ENCODE assay signal across 19 cellular contexts in genomic region chr15:47339800-47340575, GRCh38.
"Had no signal": no experiment of that assay in that cellular context is flagged by ENCODE, and none has a peak within 500 bp of the region (broad histone marks: within the 10 kb centered on the region; RNA-seq: fewer than 3 reads in every experiment).

No MANE protein-coding gene starts in this region.

- FAIRE-seq: astrocyte, kidney had no signal

- H3K27me3 Mint-ChIP-seq: activated naive CD4-positive, alpha-beta T cell treated with anti-CD3 and anti-CD28 coated beads, Interleukin-2, amount 50 U/mL, for 24 hours; effector memory CD8-positive, alpha-beta T cell; naive B cell; stimulated activated memory B cell treated with anti-CD40 and anti-IgM and Interleukin-4, amounts not matched to agents 10 μg/mL and 1 μg/mL and 100 μg/mL, for 72 hours had no signal

- H3K4me3 Mint-ChIP-seq: activated naive CD4-positive, alpha-beta T cell treated with anti-CD3 and anti-CD28 coated beads, Interleukin-2, amount 50 U/mL, for 24 hours; effector memory CD8-positive, alpha-beta T cell; naive B cell; neural progenitor cell; stimulated activated memory B cell treated with anti-CD40 and anti-IgM and Interleukin-4, amounts not matched to agents 10 μg/mL and 1 μg/mL and 100 μg/mL, for 72 hours; T-helper 1 cell treated with Interleukin-12 subunit alpha and Interleukin-12 subunit beta and Interleukin-4 antibody, amounts not matched to agents 30 μg/mL and 1 μg/mL, for 36 hours had no signal

- H3K36me3 Mint-ChIP-seq: activated naive CD4-positive, alpha-beta T cell treated with anti-CD3 and anti-CD28 coated beads, Interleukin-2, amount 50 U/mL, for 24 hours; naive B cell; neural progenitor cell; stimulated activated memory B cell treated with anti-CD40 and anti-IgM and Interleukin-4, amounts not matched to agents 10 μg/mL and 1 μg/mL and 100 μg/mL, for 72 hours had no signal

- H3K9me3 Mint-ChIP-seq: activated naive CD4-positive, alpha-beta T cell treated with anti-CD3 and anti-CD28 coated beads, Interleukin-2, amount 50 U/mL, for 24 hours; stimulated activated memory B cell treated with anti-CD40 and anti-IgM and Interleukin-4, amounts not matched to agents 10 μg/mL and 1 μg/mL and 100 μg/mL, for 72 hours had no signal

- H3K4me1 ChIP-seq: neural progenitor cell, prostate gland had no signal

- H3K4me1 Mint-ChIP-seq: activated naive CD4-positive, alpha-beta T cell treated with anti-CD3 and anti-CD28 coated beads, Interleukin-2, amount 50 U/mL, for 24 hours; naive B cell; neural progenitor cell; stimulated activated memory B cell treated with anti-CD40 and anti-IgM and Interleukin-4, amounts not matched to agents 10 μg/mL and 1 μg/mL and 100 μg/mL, for 72 hours had no signal

- H3K36me3 ChIP-seq: neural progenitor cell, prostate gland, thyroid gland had no signal

- H3K9ac ChIP-seq: neural progenitor cell had no signal

- H3K4me2 ChIP-seq: neural progenitor cell had no signal

- H3K27ac ChIP-seq: neural progenitor cell, prostate gland, VCaP had no signal

- H3K4me3 ChIP-seq: lung, neural progenitor cell, prostate gland, thyroid gland had no signal

- H2AFZ ChIP-seq: neural progenitor cell had no signal

- ATAC-seq: effector memory CD8-positive, alpha-beta T cell; left lobe of liver; sciatic nerve; stimulated activated memory B cell treated with anti-CD40 and anti-IgM and Interleukin-4, amounts not matched to agents 10 μg/mL and 1 μg/mL and 100 μg/mL, for 72 hours had no signal

- DNase-seq: activated CD4-positive, alpha-beta T cell treated with anti-CD3 and anti-CD28 coated beads for 1 hour; activated gamma-delta T cell; dermis blood vessel endothelial cell; effector memory CD8-positive, alpha-beta T cell; foreskin melanocyte; kidney; naive B cell; stimulated activated CD4-positive, alpha-beta T cell treated with anti-CD3 and anti-CD28 coated beads, Interleukin-4, amount 100 ng/mL, for 4 hours; thyroid gland had no signal

- H3K27me3 ChIP-seq: neural progenitor cell, thyroid gland had no signal

- H3K9me3 ChIP-seq: prostate gland, thyroid gland had no signal

- H3K27ac Mint-ChIP-seq: activated naive CD4-positive, alpha-beta T cell treated with anti-CD3 and anti-CD28 coated beads, Interleukin-2, amount 50 U/mL, for 24 hours; effector memory CD8-positive, alpha-beta T cell; neural progenitor cell; stimulated activated memory B cell treated with anti-CD40 and anti-IgM and Interleukin-4, amounts not matched to agents 10 μg/mL and 1 μg/mL and 100 μg/mL, for 72 hours; T-helper 1 cell treated with Interleukin-12 subunit alpha and Interleukin-12 subunit beta and Interleukin-4 antibody, amounts not matched to agents 30 μg/mL and 1 μg/mL, for 36 hours had no signal
